8 cellular contexts compared by ENCODE assay signal in the genomic region with DNA sequence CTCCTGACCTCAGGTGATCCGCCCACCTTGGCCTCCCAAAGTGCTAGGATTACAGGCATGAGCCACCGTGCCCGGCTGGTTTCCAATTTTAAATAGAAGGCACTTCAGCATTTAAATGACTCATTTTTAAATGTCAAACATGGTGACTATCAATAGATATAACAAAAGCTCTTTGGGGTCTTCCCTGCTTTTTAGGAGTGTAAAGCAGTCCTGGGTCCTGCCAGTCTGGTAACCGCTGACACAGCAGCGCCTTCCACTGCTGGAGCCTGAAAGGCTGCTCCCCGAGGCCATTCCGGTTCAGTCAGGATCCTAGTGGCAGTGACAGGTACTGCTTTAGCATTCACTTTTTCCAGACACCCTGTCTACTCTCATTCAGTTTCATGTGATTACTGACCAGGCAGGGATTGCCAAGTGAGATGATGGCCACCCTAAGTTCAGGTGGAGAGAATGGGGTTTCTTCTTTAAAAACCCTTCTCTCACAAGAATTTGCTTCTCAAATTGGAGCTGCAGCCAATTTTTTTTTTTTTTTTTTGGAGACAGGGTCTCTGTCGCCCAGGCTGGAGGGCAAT. TPM values are rescaled to one million over a fixed set of nuclear protein-coding genes. Genes with fewer than 3 reads are reported as not detected.
DNase-seq lines count a peak whose midpoint lies in the region; ATAC-seq and TF ChIP-seq lines count a peak whose summit lies in the region.

No MANE protein-coding gene starts in this region.

- H3K9me3 Mint-ChIP-seq in activated naive CD8-positive, alpha-beta T cell treated with anti-CD3 and anti-CD28 coated beads, Interleukin-2, amount 10 ng/mL, durations not matched to agents 7 days and 5 days: no peaks in the 10 kb centered on the region

- peak overlapping the region; percentile 86 for H3K27ac Mint-ChIP-seq in activated naive CD8-positive, alpha-beta T cell treated with anti-CD3 and anti-CD28 coated beads, Interleukin-2, amount 10 ng/mL, durations not matched to agents 7 days and 5 days

- DNase-seq in DMS153 (lab: John Stamatoyannopoulos, UW): peak; percentile 26
- peak; percentile 55 for DNase-seq in SKM-1 treated with dmso at 0.1 percent for 144 hours (lab: John Stamatoyannopoulos, UW; ENCODE audit: unreplicated experiment)
- DNase-seq in activated naive CD8-positive, alpha-beta T cell treated with anti-CD3 and anti-CD28 coated beads, Interleukin-2, amount 10 ng/mL, durations not matched to agents 7 days and 5 days: peak; percentile 57
- DNase-seq in right atrium auricular region (ENCODE audit: low spot score): no peak
- DNase-seq in stimulated activated CD4-positive, alpha-beta T cell treated with anti-CD3 and anti-CD28 coated beads, Interleukin-2, amount 100 ng/mL, for 4 hours (ENCODE audit: low read depth): peak; percentile 50
- no peak for DNase-seq in posterior cingulate gyrus

- no peaks in the 10 kb centered on the region for H3K27me3 Mint-ChIP-seq in activated naive CD8-positive, alpha-beta T cell treated with anti-CD3 and anti-CD28 coated beads, Interleukin-2, amount 10 ng/mL, durations not matched to agents 7 days and 5 days

- H3K4me1 ChIP-seq in right atrium auricular region: peaks cover 0 to 89% of the 10 kb centered on the region in 2 donors

- peak overlapping the region; percentile 77 for H3K4me3 Mint-ChIP-seq in activated naive CD8-positive, alpha-beta T cell treated with anti-CD3 and anti-CD28 coated beads, Interleukin-2, amount 10 ng/mL, durations not matched to agents 7 days and 5 days

- peak; percentile 46 for ATAC-seq in activated naive CD8-positive, alpha-beta T cell treated with anti-CD3 and anti-CD28 coated beads, Interleukin-2, amount 10 ng/mL, durations not matched to agents 7 days and 5 days (ENCODE audit: low read depth)
- ATAC-seq in GM18870 (IDR thresholded peaks at IDR 0.05; ENCODE audit: unreplicated experiment): no peak

- 0 out of 2 replicates have a peak, but pooled peaks have one; percentile 24 for TF ChIP-seq RAD21 in Ishikawa (IDR thresholded peaks at IDR 0.05; ENCODE audit: low read depth)

- H3K27me3 ChIP-seq in right atrium auricular region: no peaks in the 10 kb centered on the region

- H3K27ac ChIP-seq in right atrium auricular region: peak overlapping the region; percentile 7 to 25

- intact Hi-C loops in posterior cingulate gyrus (cut with DNase I): no loop called here

- H3K36me3 ChIP-seq in right atrium auricular region: no peaks in the 10 kb centered on the region

- H3K4me3 ChIP-seq in right atrium auricular region: no peak overlapping the region

- TF ChIP-seq EP300 in Ishikawa (IDR thresholded peaks at IDR 0.05; ENCODE audit: borderline replicate concordance): no peak

- peaks cover 12% of the 10 kb centered on the region for H3K36me3 Mint-ChIP-seq in activated naive CD8-positive, alpha-beta T cell treated with anti-CD3 and anti-CD28 coated beads, Interleukin-2, amount 10 ng/mL, durations not matched to agents 7 days and 5 days

- POLR2A ChIA-PET in activated naive CD8-positive, alpha-beta T cell treated with anti-CD3 and anti-CD28 coated beads, Interleukin-2, amount 10 ng/mL, durations not matched to agents 7 days and 5 days (lab: Charles Lee): interaction anchor here (0.7 to 10.0 kb wide), 6 partner anchors 9 to 104 kb away, joined by 3 to 85 read pairs (median 4); a partner anchor contains a TSS

- TF ChIP-seq CTCF in right atrium auricular region (IDR thresholded peaks at IDR 0.05): peak; percentile 25 to 56

- no peaks in the 10 kb centered on the region for H3K9me3 ChIP-seq in right atrium auricular region

- H3K4me1 Mint-ChIP-seq in activated naive CD8-positive, alpha-beta T cell treated with anti-CD3 and anti-CD28 coated beads, Interleukin-2, amount 10 ng/mL, durations not matched to agents 7 days and 5 days: peaks cover 70% of the 10 kb centered on the region

TF ChIP-seq in Ishikawa, 13 proteins besides CTCF, POLR2A, EP300 and RAD21:
- TF ChIP-seq CREB1 (IDR thresholded peaks at IDR 0.05; ENCODE audit: low read depth) (no peak), ZBTB7A (IDR thresholded peaks at IDR 0.05; ENCODE audit: low read depth) (no peak), TAF1 (IDR thresholded peaks at IDR 0.05; ENCODE audit: low read depth) (no peak), NFIC (IDR thresholded peaks at IDR 0.05) (no peak), EGR1 (IDR thresholded peaks at IDR 0.05) (no peak), YY1 (IDR thresholded peaks at IDR 0.05; ENCODE audit: low read depth) (no peak), TEAD4 (IDR thresholded peaks at IDR 0.05) (no peak), FOXM1 (IDR thresholded peaks at IDR 0.05; ENCODE audit: borderline replicate concordance, low read depth) (no peak), CEBPB (IDR thresholded peaks at IDR 0.05) (no peak), TCF12 (IDR thresholded peaks at IDR 0.05; ENCODE audit: low read depth) (no peak)
- TF ChIP-seq, protein P1, sequence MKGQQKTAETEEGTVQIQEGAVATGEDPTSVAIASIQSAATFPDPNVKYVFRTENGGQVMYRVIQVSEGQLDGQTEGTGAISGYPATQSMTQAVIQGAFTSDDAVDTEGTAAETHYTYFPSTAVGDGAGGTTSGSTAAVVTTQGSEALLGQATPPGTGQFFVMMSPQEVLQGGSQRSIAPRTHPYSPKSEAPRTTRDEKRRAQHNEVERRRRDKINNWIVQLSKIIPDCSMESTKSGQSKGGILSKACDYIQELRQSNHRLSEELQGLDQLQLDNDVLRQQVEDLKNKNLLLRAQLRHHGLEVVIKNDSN (IDR thresholded peaks at IDR 0.05): no peak
- TF ChIP-seq, protein P2, sequence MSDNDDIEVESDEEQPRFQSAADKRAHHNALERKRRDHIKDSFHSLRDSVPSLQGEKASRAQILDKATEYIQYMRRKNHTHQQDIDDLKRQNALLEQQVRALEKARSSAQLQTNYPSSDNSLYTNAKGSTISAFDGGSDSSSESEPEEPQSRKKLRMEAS (IDR thresholded peaks at IDR 0.05): no peak
- TF ChIP-seq, protein P3, sequence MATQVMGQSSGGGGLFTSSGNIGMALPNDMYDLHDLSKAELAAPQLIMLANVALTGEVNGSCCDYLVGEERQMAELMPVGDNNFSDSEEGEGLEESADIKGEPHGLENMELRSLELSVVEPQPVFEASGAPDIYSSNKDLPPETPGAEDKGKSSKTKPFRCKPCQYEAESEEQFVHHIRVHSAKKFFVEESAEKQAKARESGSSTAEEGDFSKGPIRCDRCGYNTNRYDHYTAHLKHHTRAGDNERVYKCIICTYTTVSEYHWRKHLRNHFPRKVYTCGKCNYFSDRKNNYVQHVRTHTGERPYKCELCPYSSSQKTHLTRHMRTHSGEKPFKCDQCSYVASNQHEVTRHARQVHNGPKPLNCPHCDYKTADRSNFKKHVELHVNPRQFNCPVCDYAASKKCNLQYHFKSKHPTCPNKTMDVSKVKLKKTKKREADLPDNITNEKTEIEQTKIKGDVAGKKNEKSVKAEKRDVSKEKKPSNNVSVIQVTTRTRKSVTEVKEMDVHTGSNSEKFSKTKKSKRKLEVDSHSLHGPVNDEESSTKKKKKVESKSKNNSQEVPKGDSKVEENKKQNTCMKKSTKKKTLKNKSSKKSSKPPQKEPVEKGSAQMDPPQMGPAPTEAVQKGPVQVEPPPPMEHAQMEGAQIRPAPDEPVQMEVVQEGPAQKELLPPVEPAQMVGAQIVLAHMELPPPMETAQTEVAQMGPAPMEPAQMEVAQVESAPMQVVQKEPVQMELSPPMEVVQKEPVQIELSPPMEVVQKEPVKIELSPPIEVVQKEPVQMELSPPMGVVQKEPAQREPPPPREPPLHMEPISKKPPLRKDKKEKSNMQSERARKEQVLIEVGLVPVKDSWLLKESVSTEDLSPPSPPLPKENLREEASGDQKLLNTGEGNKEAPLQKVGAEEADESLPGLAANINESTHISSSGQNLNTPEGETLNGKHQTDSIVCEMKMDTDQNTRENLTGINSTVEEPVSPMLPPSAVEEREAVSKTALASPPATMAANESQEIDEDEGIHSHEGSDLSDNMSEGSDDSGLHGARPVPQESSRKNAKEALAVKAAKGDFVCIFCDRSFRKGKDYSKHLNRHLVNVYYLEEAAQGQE (IDR thresholded peaks at IDR 0.05; ENCODE audit: low read depth): no peak

RNA-seq across cellular contexts. Expression of a gene that starts 5.1 kb away (rescaled TPM):
- 100 to 1,000 TPM; 100 to 104 TPM for total RNA-seq in activated naive CD8-positive, alpha-beta T cell treated with anti-CD3 and anti-CD28 coated beads, Interleukin-2, amount 10 ng/mL, durations not matched to agents 7 days and 5 days
- total RNA-seq in right atrium auricular region: 10 to 100 TPM; 34.7 to 37.5 TPM

RNA-seq across cellular contexts. Expression of a gene that starts 16.7 kb away (rescaled TPM):
- total RNA-seq in activated naive CD8-positive, alpha-beta T cell treated with anti-CD3 and anti-CD28 coated beads, Interleukin-2, amount 10 ng/mL, durations not matched to agents 7 days and 5 days: 10 to 100 TPM; 42.1 to 43.0 TPM
- total RNA-seq in right atrium auricular region: 10 to 100 TPM; 16.8 to 18.7 TPM

RNA-seq across cellular contexts. Expression of a gene that starts 31.3 kb away (rescaled TPM):
- total RNA-seq in activated naive CD8-positive, alpha-beta T cell treated with anti-CD3 and anti-CD28 coated beads, Interleukin-2, amount 10 ng/mL, durations not matched to agents 7 days and 5 days: 10 to 100 TPM; 40.9 to 43.5 TPM
- total RNA-seq in right atrium auricular region: 1 to 10 TPM; 1.3 to 1.8 TPM

RNA-seq across cellular contexts. Expression of a gene that starts 59.6 kb away (rescaled TPM):
- 10 to 100 TPM in 1 of 2 experiments, 1 to 10 TPM in 1; 9.3 to 10.1 TPM for total RNA-seq in activated naive CD8-positive, alpha-beta T cell treated with anti-CD3 and anti-CD28 coated beads, Interleukin-2, amount 10 ng/mL, durations not matched to agents 7 days and 5 days
- total RNA-seq in right atrium auricular region: 1 to 10 TPM; 4.8 to 6.4 TPM

Comparison
In these comparisons a context has a peak if more than half of its experiments do, and no peak if none do; other contexts are left out.
1. DNase-seq: peak in DMS153 (single experiment), SKM-1 treated with dmso at 0.1 percent for 144 hours (single experiment), activated naive CD8-positive, alpha-beta T cell treated with anti-CD3 and anti-CD28 coated beads, Interleukin-2, amount 10 ng/mL, durations not matched to agents 7 days and 5 days (single experiment) and stimulated activated CD4-positive, alpha-beta T cell treated with anti-CD3 and anti-CD28 coated beads, Interleukin-2, amount 100 ng/mL, for 4 hours (single experiment); none in right atrium auricular region (single experiment) and posterior cingulate gyrus (0 of 10).
2. RNA of a gene that starts 31.3 kb away (total RNA-seq): 40.9 to 43.5 TPM in activated naive CD8-positive, alpha-beta T cell treated with anti-CD3 and anti-CD28 coated beads, Interleukin-2, amount 10 ng/mL, durations not matched to agents 7 days and 5 days; 1.3 to 1.8 TPM in right atrium auricular region; every median in the first group is over 10 times any median in the second.